Comparison of ENCODE assay signal across 3 cellular contexts in the genomic region with DNA sequence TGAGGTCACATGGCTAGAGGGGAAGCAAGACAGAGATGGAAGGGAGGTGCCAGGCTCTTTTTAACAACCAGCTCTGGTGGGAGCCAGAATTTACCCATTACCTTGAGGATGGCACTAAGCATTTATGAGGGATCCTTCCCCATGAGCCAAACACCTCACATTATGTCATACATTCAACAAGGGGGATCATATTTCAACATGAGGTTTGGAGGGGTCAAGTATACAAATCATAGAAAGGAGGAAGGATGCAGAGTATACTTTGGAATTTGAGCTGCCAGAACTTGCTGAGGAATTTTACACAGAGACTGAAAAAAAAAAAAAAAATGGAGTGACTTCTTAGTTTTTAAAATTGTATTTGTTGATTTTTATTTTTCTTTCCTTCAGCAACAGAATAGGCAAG.
TF ChIP-seq lines count a peak whose summit lies in the region.

No MANE protein-coding gene starts in this region.

TF ChIP-seq in SK-N-SH treated with all-trans-retinoic acid at 6 μM for 48 hours, 23 proteins besides CTCF, POLR2A, EP300 and RAD21:
- TF ChIP-seq CREB5 (CRISPR knock-in tag; IDR thresholded peaks at IDR 0.05; ENCODE audit: low read depth) (no peak), ESRRG (CRISPR knock-in tag; IDR thresholded peaks at IDR 0.05) (no peak), ZNF8 (CRISPR knock-in tag; IDR thresholded peaks at IDR 0.05) (no peak), RARB (CRISPR knock-in tag; IDR thresholded peaks at IDR 0.05) (no peak), BACH2 (CRISPR knock-in tag; IDR thresholded peaks at IDR 0.05; ENCODE audit: borderline replicate concordance) (no peak), ISL1 (CRISPR knock-in tag; IDR thresholded peaks at IDR 0.05) (no peak), ZFP30 (CRISPR knock-in tag; IDR thresholded peaks at IDR 0.05) (no peak), POU6F1 (CRISPR knock-in tag; IDR thresholded peaks at IDR 0.05; ENCODE audit: borderline replicate concordance, low read depth) (no peak), CSDC2 (CRISPR knock-in tag; IDR thresholded peaks at IDR 0.05) (no peak)
- TF ChIP-seq, protein P1, sequence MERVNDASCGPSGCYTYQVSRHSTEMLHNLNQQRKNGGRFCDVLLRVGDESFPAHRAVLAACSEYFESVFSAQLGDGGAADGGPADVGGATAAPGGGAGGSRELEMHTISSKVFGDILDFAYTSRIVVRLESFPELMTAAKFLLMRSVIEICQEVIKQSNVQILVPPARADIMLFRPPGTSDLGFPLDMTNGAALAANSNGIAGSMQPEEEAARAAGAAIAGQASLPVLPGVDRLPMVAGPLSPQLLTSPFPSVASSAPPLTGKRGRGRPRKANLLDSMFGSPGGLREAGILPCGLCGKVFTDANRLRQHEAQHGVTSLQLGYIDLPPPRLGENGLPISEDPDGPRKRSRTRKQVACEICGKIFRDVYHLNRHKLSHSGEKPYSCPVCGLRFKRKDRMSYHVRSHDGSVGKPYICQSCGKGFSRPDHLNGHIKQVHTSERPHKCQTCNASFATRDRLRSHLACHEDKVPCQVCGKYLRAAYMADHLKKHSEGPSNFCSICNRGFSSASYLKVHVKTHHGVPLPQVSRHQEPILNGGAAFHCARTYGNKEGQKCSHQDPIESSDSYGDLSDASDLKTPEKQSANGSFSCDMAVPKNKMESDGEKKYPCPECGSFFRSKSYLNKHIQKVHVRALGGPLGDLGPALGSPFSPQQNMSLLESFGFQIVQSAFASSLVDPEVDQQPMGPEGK (CRISPR knock-in tag; IDR thresholded peaks at IDR 0.05; ENCODE audit: borderline replicate concordance), result no peak

TF ChIP-seq in SK-N-SH, 30 proteins besides CTCF, POLR2A, EP300 and RAD21 (continued from another document):
- TF ChIP-seq, protein P2, sequence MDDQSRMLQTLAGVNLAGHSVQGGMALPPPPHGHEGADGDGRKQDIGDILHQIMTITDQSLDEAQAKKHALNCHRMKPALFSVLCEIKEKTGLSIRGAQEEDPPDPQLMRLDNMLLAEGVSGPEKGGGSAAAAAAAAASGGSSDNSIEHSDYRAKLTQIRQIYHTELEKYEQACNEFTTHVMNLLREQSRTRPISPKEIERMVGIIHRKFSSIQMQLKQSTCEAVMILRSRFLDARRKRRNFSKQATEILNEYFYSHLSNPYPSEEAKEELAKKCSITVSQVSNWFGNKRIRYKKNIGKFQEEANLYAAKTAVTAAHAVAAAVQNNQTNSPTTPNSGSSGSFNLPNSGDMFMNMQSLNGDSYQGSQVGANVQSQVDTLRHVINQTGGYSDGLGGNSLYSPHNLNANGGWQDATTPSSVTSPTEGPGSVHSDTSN (IDR thresholded peaks at IDR 0.05), result no peak
- no peak for TF ChIP-seq GATA2 (CRISPR knock-in tag; IDR thresholded peaks at IDR 0.05)
- no peak for TF ChIP-seq EZH2phosphoT487 (IDR thresholded peaks at IDR 0.05; ENCODE audit: borderline replicate concordance, low read depth)
- TF ChIP-seq TCF12 (IDR thresholded peaks at IDR 0.05), result no peak
- TF ChIP-seq, protein P3, sequence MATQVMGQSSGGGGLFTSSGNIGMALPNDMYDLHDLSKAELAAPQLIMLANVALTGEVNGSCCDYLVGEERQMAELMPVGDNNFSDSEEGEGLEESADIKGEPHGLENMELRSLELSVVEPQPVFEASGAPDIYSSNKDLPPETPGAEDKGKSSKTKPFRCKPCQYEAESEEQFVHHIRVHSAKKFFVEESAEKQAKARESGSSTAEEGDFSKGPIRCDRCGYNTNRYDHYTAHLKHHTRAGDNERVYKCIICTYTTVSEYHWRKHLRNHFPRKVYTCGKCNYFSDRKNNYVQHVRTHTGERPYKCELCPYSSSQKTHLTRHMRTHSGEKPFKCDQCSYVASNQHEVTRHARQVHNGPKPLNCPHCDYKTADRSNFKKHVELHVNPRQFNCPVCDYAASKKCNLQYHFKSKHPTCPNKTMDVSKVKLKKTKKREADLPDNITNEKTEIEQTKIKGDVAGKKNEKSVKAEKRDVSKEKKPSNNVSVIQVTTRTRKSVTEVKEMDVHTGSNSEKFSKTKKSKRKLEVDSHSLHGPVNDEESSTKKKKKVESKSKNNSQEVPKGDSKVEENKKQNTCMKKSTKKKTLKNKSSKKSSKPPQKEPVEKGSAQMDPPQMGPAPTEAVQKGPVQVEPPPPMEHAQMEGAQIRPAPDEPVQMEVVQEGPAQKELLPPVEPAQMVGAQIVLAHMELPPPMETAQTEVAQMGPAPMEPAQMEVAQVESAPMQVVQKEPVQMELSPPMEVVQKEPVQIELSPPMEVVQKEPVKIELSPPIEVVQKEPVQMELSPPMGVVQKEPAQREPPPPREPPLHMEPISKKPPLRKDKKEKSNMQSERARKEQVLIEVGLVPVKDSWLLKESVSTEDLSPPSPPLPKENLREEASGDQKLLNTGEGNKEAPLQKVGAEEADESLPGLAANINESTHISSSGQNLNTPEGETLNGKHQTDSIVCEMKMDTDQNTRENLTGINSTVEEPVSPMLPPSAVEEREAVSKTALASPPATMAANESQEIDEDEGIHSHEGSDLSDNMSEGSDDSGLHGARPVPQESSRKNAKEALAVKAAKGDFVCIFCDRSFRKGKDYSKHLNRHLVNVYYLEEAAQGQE (IDR thresholded peaks at IDR 0.05; ENCODE audit: low read depth, low read length), result no peak
- no peak for TF ChIP-seq TAF1 (IDR thresholded peaks at IDR 0.05; ENCODE audit: borderline replicate concordance, low read depth, low read length)
- no peak for TF ChIP-seq POLR2AphosphoS5 (IDR thresholded peaks at IDR 0.05; ENCODE audit: low read depth, low read length)
- TF ChIP-seq NFIC (IDR thresholded peaks at IDR 0.05; ENCODE audit: borderline replicate concordance), result no peak
- no peak for TF ChIP-seq USF1 (IDR thresholded peaks at IDR 0.05; ENCODE audit: borderline replicate concordance, low read depth)
- TF ChIP-seq ZBTB33 (IDR thresholded peaks at IDR 0.05; ENCODE audit: borderline replicate concordance, low read depth), result no peak
- no peak for TF ChIP-seq SIN3A (IDR thresholded peaks at IDR 0.05; ENCODE audit: borderline replicate concordance, low read depth, low read length)
- no peak for TF ChIP-seq FOXM1 (IDR thresholded peaks at IDR 0.05; ENCODE audit: low read depth)
- TF ChIP-seq CHD2 (IDR thresholded peaks at IDR 0.05; ENCODE audit: low read length, partially characterized antibody), result no peak
- no peak for TF ChIP-seq JUND (IDR thresholded peaks at IDR 0.05)
- TF ChIP-seq YY1 (IDR thresholded peaks at IDR 0.05; ENCODE audit: low read depth), result no peak
- TF ChIP-seq FOSL2 (IDR thresholded peaks at IDR 0.05; ENCODE audit: borderline replicate concordance, low read depth), result no peak

TF ChIP-seq in H1, 55 proteins besides CTCF, POLR2A, EP300 and RAD21:
- TF ChIP-seq CHD7 (IDR thresholded peaks at IDR 0.05; ENCODE audit: insufficient replicate concordance, low read length) (no peak), RNF2 (IDR thresholded peaks at IDR 0.05; ENCODE audit: borderline replicate concordance, low read depth, low read length, missing control alignments, poor library complexity, severe bottlenecking) (no peak), TCF12 (IDR thresholded peaks at IDR 0.05; ENCODE audit: low read depth, low read length) (no peak), PHF8 (conservative IDR thresholded peaks at IDR 0.05; ENCODE audit: low read depth, low read length) (no peak)
